In the genomic region with DNA sequence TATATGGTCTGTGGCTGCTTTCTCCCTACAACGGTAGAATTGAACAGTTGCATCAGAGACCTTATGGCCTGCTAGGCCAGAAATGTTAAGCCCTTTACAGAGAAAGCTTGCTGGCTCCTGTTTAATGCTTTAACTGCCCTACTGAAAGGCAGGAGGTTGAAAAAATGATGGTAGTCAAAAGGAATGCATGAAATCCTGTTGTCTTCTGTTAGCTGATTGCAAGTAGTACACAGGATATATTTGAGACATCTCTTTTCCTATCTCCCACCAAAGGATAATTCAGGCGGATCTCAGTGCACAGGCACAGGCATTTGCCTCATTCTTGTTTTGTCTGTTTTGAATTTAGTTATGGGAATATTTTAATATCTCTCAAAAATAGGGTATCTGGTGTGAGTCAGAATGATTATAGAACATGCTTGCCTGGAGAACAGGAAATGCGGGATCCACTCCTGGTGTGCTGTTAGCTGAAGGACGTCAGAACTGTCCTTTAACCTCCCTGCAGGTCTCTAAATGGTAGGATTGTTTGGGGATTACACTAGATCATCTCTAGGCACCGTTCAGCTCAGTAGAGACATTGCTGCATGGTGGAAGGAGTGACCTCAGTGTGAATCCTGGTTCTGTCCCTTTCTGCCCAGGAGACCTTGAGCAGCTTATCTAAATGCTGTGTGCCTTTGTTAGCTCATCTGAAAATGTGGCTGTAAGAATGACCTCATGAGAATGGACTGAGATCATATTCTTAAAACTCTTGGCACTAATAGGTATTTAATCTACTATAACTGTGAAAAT, we compare ENCODE assay signal across 8 cellular contexts. TPM values are rescaled to one million over a fixed set of nuclear protein-coding genes. Genes with fewer than 3 reads are reported as not detected.
DNase-seq lines count a peak whose midpoint lies in the region; ATAC-seq, FAIRE-seq and TF ChIP-seq lines count a peak whose summit lies in the region.

No MANE protein-coding gene starts in this region.

- 39% methylated on average over 4 of the region's 5 CpGs for WGBS in HUES64

- ATAC-seq in lower lobe of right lung = peak in 1 of 2 donors; percentile 49

- DNase-seq in AG04450 (ENCODE audit: low read depth, low spot score) (no peak), bronchial epithelial cell (ENCODE audit: low read depth) (peak; percentile 83), lower lobe of right lung (no peak), dorsolateral prefrontal cortex (no peak), NCI-H187 (lab: John Stamatoyannopoulos, UW) (no peak), NCI-H2196 treated with DMSO at 0.1 percent for 48 hours (lab: John Stamatoyannopoulos, UW; ENCODE audit: unreplicated experiment) (no peak)
- DNase-seq in stimulated activated naive CD4-positive, alpha-beta T cell (lab: John Stamatoyannopoulos, UW) = no peak

- no peaks in the 10 kb centered on the region for H3K9me3 ChIP-seq in AG04450 (ENCODE audit: control insufficient read depth, insufficient read depth, low read length)
- no peaks in the 10 kb centered on the region for H3K9me3 ChIP-seq in HUES64 (ENCODE audit: insufficient read depth, low read depth, low read length)
- no peaks in the 10 kb centered on the region for H3K9me3 ChIP-seq in lower lobe of right lung

- POLR2A ChIA-PET in AG04450 (lab: Yijun Ruan, JAX) = interaction anchor here (1.8 kb wide), 1 partner anchor 17 kb away, joined by 4 read pairs; no protein-coding TSS in a partner anchor

- H3K4me1 ChIP-seq in HUES64 (ENCODE audit: insufficient read depth, low read length) = peaks cover 36% of the 10 kb centered on the region
- peaks cover 48% of the 10 kb centered on the region for H3K4me1 ChIP-seq in lower lobe of right lung

- CTCF ChIA-PET in AG04450 (lab: Charles Lee) = interaction anchor here (0.6 to 1.6 kb wide), 5 partner anchors 14 to 139 kb away, joined by 3 to 7 read pairs (median 4); no protein-coding TSS in a partner anchor

- FAIRE-seq in bronchial epithelial cell (lab: Jason Lieb, UNC) = no peak

- peak overlapping the region; percentile 93 for H3K27ac ChIP-seq in AG04450 (ENCODE audit: low read depth, low read length)
- H3K27ac ChIP-seq in HUES64 (ENCODE audit: low read depth, low read length) = peak overlapping the region; percentile 69
- peak overlapping the region; percentile 36 for H3K27ac ChIP-seq in lower lobe of right lung
- peak overlapping the region in 8 of 59 donors; percentile 2 to 49 (median 31) for H3K27ac ChIP-seq in dorsolateral prefrontal cortex

- H3K36me3 ChIP-seq in HUES64 (ENCODE audit: insufficient read depth, low read length) (no peaks in the 10 kb centered on the region), bronchial epithelial cell (ENCODE audit: control insufficient read depth, insufficient read depth, low read length) (no peaks in the 10 kb centered on the region), lower lobe of right lung (no peaks in the 10 kb centered on the region)

- H3K4me3 ChIP-seq in AG04450 (ENCODE audit: low read depth, low read length) (no peak overlapping the region), HUES64 (ENCODE audit: low read length) (no peak overlapping the region; the same call in 1 of the 2 replicates), bronchial epithelial cell (ENCODE audit: low read depth, low read length) (no peak overlapping the region), lower lobe of right lung (no peak overlapping the region), dorsolateral prefrontal cortex (no peak overlapping the region)

- intact Hi-C loops in lower lobe of right lung (cut with DNase I) = no loop called here
- intact Hi-C loops in dorsolateral prefrontal cortex (cut with DNase I) = loop anchor here in 1 of 2 donors (10.0 kb wide), 1 partner anchor 45 kb away; a partner anchor contains a TSS

- peak overlapping the region; percentile 38; the same call in 1 of the 2 replicates for H3K9ac ChIP-seq in HUES64 (ENCODE audit: low read depth, low read length)

- H3K27me3 ChIP-seq in AG04450 (ENCODE audit: control insufficient read depth, insufficient read depth, low read length) (no peaks in the 10 kb centered on the region), HUES64 (ENCODE audit: insufficient read depth, low read length) (no peaks in the 10 kb centered on the region), bronchial epithelial cell (ENCODE audit: control insufficient read depth, insufficient read depth, low read length) (no peaks in the 10 kb centered on the region), lower lobe of right lung (ENCODE audit: low read depth) (no peaks in the 10 kb centered on the region), dorsolateral prefrontal cortex (no peaks in the 10 kb centered on the region)

- no peak for TF ChIP-seq CTCF in AG04450 (IDR thresholded peaks at IDR 0.05; ENCODE audit: low read depth, low read length)
- TF ChIP-seq CTCF in bronchial epithelial cell (IDR thresholded peaks at IDR 0.05; ENCODE audit: insufficient read depth, low read length, severe bottlenecking) = no peak
- TF ChIP-seq CTCF in lower lobe of right lung (IDR thresholded peaks at IDR 0.05) = no peak
- TF ChIP-seq CTCF in dorsolateral prefrontal cortex (IDR thresholded peaks at IDR 0.05 in 54 of 56, conservative IDR thresholded peaks at IDR 0.05 in 2 of 56; ENCODE audit: low read depth in 1 of 56, partially characterized antibody in 56 of 56) = no peak

RNA-seq across cellular contexts. Expression of a gene that starts 49.5 kb away (rescaled TPM):
- 27.1 and 32.5 TPM in 2 replicates for polyA plus RNA-seq in AG04450 (2011; rRNA removed)
- polyA minus RNA-seq in AG04450 (2011; rRNA and poly(A)+ RNA removed) = 83.4 and 117 TPM in 2 replicates
- 14.7 TPM for polyA plus RNA-seq in HUES64 (2013, experiment 1 of 2)
- polyA plus RNA-seq in HUES64 (2013, experiment 2 of 2) = 17.3 TPM
- total RNA-seq in bronchial epithelial cell = 6.8 and 7.0 TPM in 2 replicates
- 50.8 TPM for total RNA-seq in lower lobe of right lung
- total RNA-seq in dorsolateral prefrontal cortex = 100 to 1,000 TPM in 42 of 120 experiments, 10 to 100 TPM in 78; 58.1 to 131 (median 95.3) TPM
